14 cellular contexts compared by ENCODE assay signal in genomic region chr22:24407278-24407665, GRCh38. TPM values are rescaled to one million over a fixed set of nuclear protein-coding genes. Genes with fewer than 3 reads are reported as not detected.
DNase-seq lines count a peak whose midpoint lies in the region; ATAC-seq and TF ChIP-seq lines count a peak whose summit lies in the region.
"Had no signal": no experiment of that assay in that cellular context is flagged by ENCODE, and none has a peak within 500 bp of the region (broad histone marks: within the 10 kb centered on the region; RNA-seq: fewer than 3 reads in every experiment).

No MANE protein-coding gene starts in this region.

- H3K36me3 Mint-ChIP-seq in CD4-positive, CD25-positive, alpha-beta regulatory T cell, result peaks cover 4% of the 10 kb centered on the region
- H3K36me3 Mint-ChIP-seq in H9 (ENCODE audit: insufficient read depth in 1 of 3, low read depth in 3 of 3) (peaks cover 18 to 33% (median 25%) of the 10 kb centered on the region in 3 experiments), natural killer cell (no peaks in the 10 kb centered on the region)

- intact Hi-C loops in natural killer cell (cut with micrococcal nuclease), result no loop called here

- H4K5ac ChIP-seq in H9 (ENCODE audit: insufficient read length, low read depth, low read length), result no peak overlapping the region

- H2AFZ ChIP-seq in H9 (ENCODE audit: low read length), result no peak overlapping the region

- ATAC-seq in CD4-positive, CD25-positive, alpha-beta regulatory T cell (ENCODE audit: low read depth in 2 of 2), result no peak
- no peak for ATAC-seq in natural killer cell
- no peak for ATAC-seq in HG02763 (IDR thresholded peaks at IDR 0.05; ENCODE audit: unreplicated experiment)
- ATAC-seq: gastroesophageal sphincter had no signal

- no peak overlapping the region for H2BK12ac ChIP-seq in H9 (ENCODE audit: insufficient read length, low read depth, low read length)

- H3K23me2 ChIP-seq in H9 (ENCODE audit: insufficient read length, low read depth, low read length, poor library complexity, severe bottlenecking), result no peaks in the 10 kb centered on the region

- no peak overlapping the region for H2BK20ac ChIP-seq in H9 (ENCODE audit: low read depth, low read length, poor library complexity, severe bottlenecking)

- no CpG with 5 or more reads among the region's 15 CpGs for WGBS in H9 (ENCODE audit: extremely low coverage, insufficient read length, low lambda C conversion rate)

- H3K27ac Mint-ChIP-seq in CD4-positive, CD25-positive, alpha-beta regulatory T cell, result peak overlapping the region; percentile 75 to 79 (median 76)
- H3K27ac Mint-ChIP-seq in H9, result peak overlapping the region; percentile 65 to 91 (median 67); a peak in 6 of 7 replicates
- peak overlapping the region; percentile 29 to 63 for H3K27ac Mint-ChIP-seq in natural killer cell

- no peaks in the 10 kb centered on the region for H3K9me3 ChIP-seq in CD4-positive, CD25-positive, alpha-beta regulatory T cell (ENCODE audit: control insufficient read depth in 2 of 2, low read length in 2 of 2)
- no peaks in the 10 kb centered on the region for H3K9me3 ChIP-seq in H9 (ENCODE audit: control insufficient read depth, low read depth, low read length)
- H3K9me3 ChIP-seq: gastroesophageal sphincter had no signal

- no peak overlapping the region for H2BK15ac ChIP-seq in H9 (ENCODE audit: low read depth, low read length)

- no peak overlapping the region for H4K91ac ChIP-seq in H9 (ENCODE audit: insufficient read length, low read depth, low read length)

- H3K4me3 Mint-ChIP-seq in CD4-positive, CD25-positive, alpha-beta regulatory T cell, result peak overlapping the region in 1 of 4 donors; percentile 50
- H3K4me3 Mint-ChIP-seq in H9 (no peak overlapping the region), natural killer cell (peak overlapping the region; percentile 56)

- H3K4ac ChIP-seq in H9 (ENCODE audit: low read depth, low read length), result no peak overlapping the region

- no peak overlapping the region for H2BK120ac ChIP-seq in H9 (ENCODE audit: low read depth, low read length, poor library complexity, severe bottlenecking)

- H3K27me3 Mint-ChIP-seq in CD4-positive, CD25-positive, alpha-beta regulatory T cell, result no peaks in the 10 kb centered on the region
- H3K27me3 Mint-ChIP-seq in H9 (ENCODE audit: low read depth), result no peaks in the 10 kb centered on the region
- H3K27me3 Mint-ChIP-seq in natural killer cell (ENCODE audit: low read depth in 2 of 2), result no peaks in the 10 kb centered on the region

- no peak overlapping the region for H3T11ph ChIP-seq in H9 (ENCODE audit: low read length)

- no peak overlapping the region for H3K23ac ChIP-seq in H9 (ENCODE audit: insufficient read length, low read depth, low read length)

- no peak overlapping the region for H4K8ac ChIP-seq in H9 (replicated peaks; ENCODE audit: insufficient read length, low read depth, low read length)

- H3K9ac ChIP-seq in H9 (ENCODE audit: extremely low read depth, insufficient read length, low read length), result no peak overlapping the region

- H3K36me3 ChIP-seq in CD4-positive, CD25-positive, alpha-beta regulatory T cell (ENCODE audit: control insufficient read depth, insufficient read depth, low read length), result peaks cover 17% of the 10 kb centered on the region

- no peak overlapping the region for H3K4me2 ChIP-seq in H9 (ENCODE audit: insufficient read depth, insufficient read length, low read length)

- TF ChIP-seq CTCF in H9 (conservative IDR thresholded peaks at IDR 0.05), result no peak
- no peak for TF ChIP-seq CTCF in natural killer cell (IDR thresholded peaks at IDR 0.05)

- no peaks in the 10 kb centered on the region for H3K27me3 ChIP-seq in CD4-positive, CD25-positive, alpha-beta regulatory T cell (ENCODE audit: control insufficient read depth, insufficient read depth, low read length)
- H3K27me3 ChIP-seq in H9 (ENCODE audit: insufficient read depth, low read length), result no peaks in the 10 kb centered on the region
- H3K27me3 ChIP-seq: gastroesophageal sphincter had no signal

- no peak overlapping the region for H3K18ac ChIP-seq in H9 (ENCODE audit: insufficient read length, low read depth, low read length)

- peak in 1 of 3 donors; percentile 26 for DNase-seq in CD4-positive, CD25-positive, alpha-beta regulatory T cell
- DNase-seq in H9, result no peak
- DNase-seq in dermis blood vessel endothelial cell, result peak; percentile 57
- no peak for DNase-seq in natural killer cell
- no peak for DNase-seq in kidney glomerular epithelial cell (lab: John Stamatoyannopoulos, UW)
- no peak for DNase-seq in SIG-M5 treated with dmso at 0.1 percent for 504 hours (lab: John Stamatoyannopoulos, UW; ENCODE audit: unreplicated experiment)
- no peak for DNase-seq in UCSD-AML1 (lab: John Stamatoyannopoulos, UW; ENCODE audit: unreplicated experiment)
- DNase-seq: effector CD4-positive, alpha-beta T cell; NCI-H1048; NCI-H510A treated with DMSO at 0.1 percent for 48 hours had no signal

- peak overlapping the region; percentile 10; the same call in 1 of the 2 replicates for H3K14ac ChIP-seq in H9 (ENCODE audit: insufficient read depth, low read length)

- H3K79me2 ChIP-seq in H9 (ENCODE audit: insufficient read depth, low read length), result no peaks in the 10 kb centered on the region

- H3K79me1 ChIP-seq in H9 (ENCODE audit: insufficient read depth, low read depth, low read length, poor library complexity, severe bottlenecking), result no peaks in the 10 kb centered on the region

- no peak overlapping the region for H3K4me3 ChIP-seq in CD4-positive, CD25-positive, alpha-beta regulatory T cell (ENCODE audit: low read depth, low read length)
- H3K4me3 ChIP-seq: gastroesophageal sphincter, lung had no signal

- no peak overlapping the region for H2BK5ac ChIP-seq in H9 (ENCODE audit: insufficient read length, low read length)

- no peaks in the 10 kb centered on the region for H4K20me1 ChIP-seq in H9 (ENCODE audit: control insufficient read depth, insufficient read depth, insufficient read length)

- peaks cover 0 to 29% (median 9%) of the 10 kb centered on the region in 4 donors for H3K4me1 Mint-ChIP-seq in CD4-positive, CD25-positive, alpha-beta regulatory T cell
- H3K4me1 Mint-ChIP-seq in H9 (peaks cover 15 to 17% of the 10 kb centered on the region in 2 experiments), natural killer cell (peaks cover 37 to 43% of the 10 kb centered on the region in 2 donors)

- no peak overlapping the region for H2AK5ac ChIP-seq in H9 (ENCODE audit: insufficient read length, low read length)

- no peaks in the 10 kb centered on the region for H3K9me3 Mint-ChIP-seq in CD4-positive, CD25-positive, alpha-beta regulatory T cell
- H3K9me3 Mint-ChIP-seq in H9 (no peaks in the 10 kb centered on the region), natural killer cell (no peaks in the 10 kb centered on the region)

- no peak overlapping the region for H3K56ac ChIP-seq in H9 (ENCODE audit: insufficient read length, low read depth, low read length)

- peaks cover 10% of the 10 kb centered on the region for H3K4me1 ChIP-seq in CD4-positive, CD25-positive, alpha-beta regulatory T cell (ENCODE audit: control insufficient read depth, insufficient read depth, low read length, poor library complexity, severe bottlenecking)
- no peaks in the 10 kb centered on the region for H3K4me1 ChIP-seq in H9 (ENCODE audit: insufficient read depth, low read length)

- H3K27ac ChIP-seq in CD4-positive, CD25-positive, alpha-beta regulatory T cell (ENCODE audit: insufficient read depth, low read length, poor library complexity, severe bottlenecking), result no peak overlapping the region
- no peak overlapping the region for H3K27ac ChIP-seq in H9 (ENCODE audit: insufficient read length, low read depth, low read length)
- H3K27ac ChIP-seq: gastroesophageal sphincter, RWPE1 had no signal

RNA-seq across cellular contexts. Expression of gene ADORA2A, which starts 20.1 kb away (rescaled TPM):
- total RNA-seq in CD4-positive, CD25-positive, alpha-beta regulatory T cell, result 31.2 TPM
- polyA plus RNA-seq in CD4-positive, CD25-positive, alpha-beta regulatory T cell, result 100 to 1,000 TPM in 1 of 4 donors, 10 to 100 TPM in 3; 88.4 to 101 (median 94.5) TPM
- total RNA-seq in H9 (2021), result 3.5 and 3.9 TPM in 2 replicates
- total RNA-seq in dermis blood vessel endothelial cell, result 11.4 and 16.2 TPM in 2 replicates
- 10 to 100 TPM; 11.0 to 15.0 (median 11.7) TPM for total RNA-seq in natural killer cell
